Comparison of ENCODE assay signal across 8 cellular contexts in the genomic region with DNA sequence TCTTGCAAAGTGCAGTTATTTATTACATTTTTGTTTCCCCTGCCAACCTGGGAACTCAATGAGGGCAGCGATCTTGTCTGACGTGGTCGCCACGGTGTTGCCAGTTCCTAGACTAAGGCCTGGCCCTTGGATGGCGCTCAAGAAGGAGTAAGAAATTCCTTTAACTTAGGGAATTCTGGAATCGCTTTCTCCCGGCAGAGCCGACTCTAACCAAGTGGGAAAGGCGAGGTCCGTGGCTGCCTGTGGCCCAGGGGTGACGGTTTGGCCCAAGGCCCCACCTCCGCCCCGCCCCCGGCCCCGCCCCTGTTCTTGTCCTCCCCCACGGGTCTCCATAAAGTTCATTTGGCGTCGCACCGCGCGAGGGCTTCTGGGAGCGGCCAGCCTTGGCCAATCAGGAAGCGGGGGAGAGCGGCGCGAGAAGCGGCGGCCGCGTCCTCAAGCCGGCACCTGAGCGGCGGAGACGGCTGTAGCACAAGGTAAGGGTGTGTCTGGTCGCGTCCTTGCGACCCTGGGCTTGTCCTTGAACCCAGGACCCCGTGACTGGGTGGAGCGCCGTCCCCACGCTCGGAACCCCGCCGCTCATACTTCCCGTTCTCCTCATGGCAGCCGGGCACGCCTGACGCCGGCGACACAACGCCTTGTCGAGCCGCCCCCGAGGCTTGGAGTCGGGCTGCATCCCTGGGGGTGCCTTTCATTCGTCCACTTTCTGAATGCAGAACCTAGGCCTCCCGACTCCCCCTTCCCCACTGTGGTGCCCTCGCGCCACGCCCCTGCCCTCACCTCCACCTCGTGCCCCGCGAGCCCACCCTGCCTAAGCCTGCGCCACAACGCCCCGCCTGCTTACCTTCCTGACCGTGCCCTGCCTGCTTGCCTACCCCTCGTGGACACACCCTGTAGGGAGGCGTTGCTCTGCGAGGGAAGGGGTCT. TPM values are rescaled to one million over a fixed set of nuclear protein-coding genes. Genes with fewer than 3 reads are reported as not detected.
A peak's percentile ranks its signal among the peaks of the same experiment; 100 is the strongest.
DNase-seq lines count a peak whose midpoint lies in the region; ATAC-seq and TF ChIP-seq lines count a peak whose summit lies in the region.

A gene (plus strand): TSS at position 394 of the 927 bp plus-strand sequence. CDS start 18,119 bp downstream, outside the sequence.

- H3K4me2 ChIP-seq in IMR-90 (ENCODE audit: low read depth, low read length) (peak within 1 kb of the TSS; percentile 93), OCI-LY7 (ENCODE audit: low read length) (peak within 1 kb of the TSS; percentile 81)

- in situ Hi-C loops in IMR-90 (cut with MboI; ENCODE audit: low sequenced_read_pairs), result no loop called here

- H3K14ac ChIP-seq in IMR-90 (replicated peaks; ENCODE audit: low read depth, low read length), result peak within 1 kb of the TSS; percentile 97

- H3K36me3 ChIP-seq in IMR-90 (ENCODE audit: control insufficient read depth, insufficient read depth, low read length) (no peaks in the 10 kb centered on the region; the same call in 1 of the 2 replicates), OCI-LY7 (ENCODE audit: insufficient read depth, low read length) (peaks cover 12% of the 10 kb centered on the region; the same call in 1 of the 2 replicates), mucosa of descending colon (ENCODE audit: low read depth) (no peaks in the 10 kb centered on the region)

- peaks cover 5% of the 10 kb centered on the region; the same call in 1 of the 2 replicates for H3K9me1 ChIP-seq in IMR-90 (ENCODE audit: insufficient read depth, low read length)

- peak within 1 kb of the TSS; percentile 88 for H3K9ac ChIP-seq in IMR-90 (ENCODE audit: low read depth, low read length)

- H3K18ac ChIP-seq in IMR-90 (ENCODE audit: low read depth, low read length), result peak within 1 kb of the TSS; percentile 46

- intact Hi-C loops in IMR-90 (cut with micrococcal nuclease) (no loop called here), OCI-LY7 (cut with micrococcal nuclease; ENCODE audit: unreplicated experiment) (no loop called here), mucosa of descending colon (cut with DNase I, micrococcal nuclease) (no loop called here)

- H3K9me3 ChIP-seq in IMR-90 (ENCODE audit: control insufficient read depth, insufficient read depth, low read length) (no peaks in the 10 kb centered on the region), OCI-LY7 (ENCODE audit: low read length) (no peaks in the 10 kb centered on the region; the same call in 1 of the 2 replicates), mucosa of descending colon (no peaks in the 10 kb centered on the region)

- no TSS peak for BruUV-seq in IMR-90 (replicated peaks; lab: Mats Ljungman, UMichigan)
- BruUV-seq in OCI-LY7 (replicated peaks; lab: Mats Ljungman, UMichigan), result no TSS peak

- TF ChIP-seq POLR2A in IMR-90 (IDR thresholded peaks at IDR 0.05; ENCODE audit: low read depth, low read length), result peak; percentile 63

- peak within 1 kb of the TSS; percentile 73 for H2BK5ac ChIP-seq in IMR-90 (ENCODE audit: low read depth, low read length, poor library complexity, severe bottlenecking)

- H3K4me1 ChIP-seq in IMR-90 (ENCODE audit: control insufficient read depth, insufficient read depth, low read length) (0 out of 2 replicates have a peak, but pooled peaks cover 1% of the 10 kb centered on the region), OCI-LY7 (ENCODE audit: insufficient read depth, low read length, poor library complexity, severe bottlenecking) (peaks cover 50% of the 10 kb centered on the region), mucosa of descending colon (ENCODE audit: low read depth) (peaks cover 10% of the 10 kb centered on the region)

- DNase-seq in D341Med (ENCODE audit: low spot score), result peak; percentile 95
- DNase-seq in IMR-90, result peak; percentile 90
- peak; percentile 95 for DNase-seq in OCI-LY7 (ENCODE audit: low spot score)
- DNase-seq in activated T-cell treated with anti-CD3 and anti-CD28 coated beads for 1 hour (ENCODE audit: low read depth), result peak; percentile 83
- DNase-seq in epithelial cell of esophagus (ENCODE audit: low read depth), result peak; percentile 96
- DNase-seq in mucosa of descending colon, result peak; percentile 93 to 96 (median 95)
- peak; percentile 73 to 75 for DNase-seq in stimulated activated CD8-positive, alpha-beta memory T cell treated with anti-CD3 and anti-CD28 coated beads, Interleukin-4, amount 100 ng/mL, for 1 hour (ENCODE audit: low read depth in 2 of 2, low spot score in 1 of 2)

- H4K20me1 ChIP-seq in IMR-90 (ENCODE audit: insufficient read depth, low read length) (no peaks in the 10 kb centered on the region; the same call in none of the 2 replicates), OCI-LY7 (ENCODE audit: insufficient read depth, low read length) (peaks cover 13% of the 10 kb centered on the region; the same call in 1 of the 2 replicates)

- WGBS in IMR-90 (ENCODE audit: extremely low coverage in 2 of 2, insufficient read length in 1 of 2), 2 experiments, result 2% methylated on average over 25 of the region's 70 CpGs; no CpG with 5 or more reads in 1 of the 2 experiments

- TF ChIP-seq RAD21 in IMR-90 (IDR thresholded peaks at IDR 0.05; ENCODE audit: low read length), result no peak

- peak within 1 kb of the TSS; percentile 43; the same call in 1 of the 3 replicates for H2BK15ac ChIP-seq in IMR-90 (ENCODE audit: low read depth, low read length)

- peak within 1 kb of the TSS; percentile 91 for H2AK9ac ChIP-seq in IMR-90 (replicated peaks; ENCODE audit: low read depth, low read length, poor library complexity)

- H2AK5ac ChIP-seq in IMR-90 (ENCODE audit: low read depth, low read length), result peak within 1 kb of the TSS; percentile 97

- CTCF ChIA-PET in IMR-90 (lab: Yijun Ruan, JAX), result interaction anchor here (0.6 kb wide), 1 partner anchor 192 kb away, joined by 5 read pairs; no protein-coding TSS in a partner anchor
- CTCF ChIA-PET in OCI-LY7 (lab: Charles Lee; ENCODE audit: unreplicated experiment), result no interaction called here

- H3K27ac ChIP-seq in IMR-90 (ENCODE audit: insufficient read depth, low read length), result peak within 1 kb of the TSS; percentile 79
- H3K27ac ChIP-seq in OCI-LY7 (ENCODE audit: low read depth, low read length, poor library complexity, severe bottlenecking), result peak within 1 kb of the TSS; percentile 40

- H4K5ac ChIP-seq in IMR-90 (ENCODE audit: low read depth, low read length), result peak within 1 kb of the TSS; percentile 68

- H3K23ac ChIP-seq in IMR-90 (ENCODE audit: low read depth, low read length), result peak within 1 kb of the TSS; percentile 69

- H3K79me1 ChIP-seq in IMR-90 (ENCODE audit: low read depth in 1 of 2, low read length in 2 of 2), result peaks cover 28 to 62% of the 10 kb centered on the region in 2 experiments

- dilution Hi-C loops in IMR-90 (cut with HindIII; ENCODE audit: low sequenced_read_pairs, unreplicated experiment), result no loop called here

- H3K4ac ChIP-seq in IMR-90 (ENCODE audit: low read depth, low read length), result peak within 1 kb of the TSS; percentile 88

- peak within 1 kb of the TSS; percentile 74 for H4K91ac ChIP-seq in IMR-90 (ENCODE audit: insufficient read depth, low read depth, low read length)

- H3K79me2 ChIP-seq in OCI-LY7 (ENCODE audit: insufficient read depth, low read depth, low read length), result peaks cover 50% of the 10 kb centered on the region

- ATAC-seq in GM21526 (IDR thresholded peaks at IDR 0.05; ENCODE audit: low FRiP score, unreplicated experiment), result peak; percentile 79
- peak; percentile 97 for ATAC-seq in IMR-90 (ENCODE audit: low read depth)
- ATAC-seq in mucosa of descending colon, result peak; percentile 99

- H2AFZ ChIP-seq in IMR-90 (replicated peaks; ENCODE audit: low read length, poor library complexity), result peak within 1 kb of the TSS; percentile 96
- H2AFZ ChIP-seq in OCI-LY7 (ENCODE audit: low read length), result peak within 1 kb of the TSS; percentile 87

- peak within 1 kb of the TSS; percentile 48 for H3K56ac ChIP-seq in IMR-90 (ENCODE audit: extremely low read depth, insufficient read depth, low read length)

- no peak within 1 kb of the TSS for H2BK20ac ChIP-seq in IMR-90 (ENCODE audit: low read depth, low read length)

- H3K9me2 ChIP-seq in OCI-LY7 (ENCODE audit: insufficient read depth, low read length), result no peaks in the 10 kb centered on the region

- TF ChIP-seq CTCF in IMR-90 (conservative IDR thresholded peaks at IDR 0.05; ENCODE audit: low read depth, low read length) (no peak), OCI-LY7 (conservative IDR thresholded peaks at IDR 0.05; ENCODE audit: low read length) (peak; percentile 52), epithelial cell of esophagus (IDR thresholded peaks at IDR 0.05; ENCODE audit: insufficient read depth, low read depth, low read length, missing control alignments) (peak; percentile 3), mucosa of descending colon (IDR thresholded peaks at IDR 0.05) (no peak)

- POLR2A ChIA-PET in IMR-90 (lab: Charles Lee; ENCODE audit: unreplicated experiment), result interaction anchor here (0.7 kb wide), 1 partner anchor 14 kb away, joined by 3 read pairs; no protein-coding TSS in a partner anchor
- POLR2A ChIA-PET in OCI-LY7 (lab: Charles Lee), result interaction anchor here (0.7 to 3.0 kb wide), 5 partner anchors 12 to 202 kb away, joined by 3 to 9 read pairs (median 4); a partner anchor contains a TSS

- H3K4me3 ChIP-seq in IMR-90 (ENCODE audit: insufficient read depth, low read depth, low read length), result peak within 1 kb of the TSS; percentile 95
- H3K4me3 ChIP-seq in OCI-LY7 (ENCODE audit: low read depth, low read length, poor library complexity, severe bottlenecking), result peak within 1 kb of the TSS; percentile 92
- peak within 1 kb of the TSS; percentile 88 for H3K4me3 ChIP-seq in epithelial cell of esophagus (ENCODE audit: low read length)
- H3K4me3 ChIP-seq in mucosa of descending colon, result peak within 1 kb of the TSS; percentile 49

- peak within 1 kb of the TSS; percentile 78 for H2BK120ac ChIP-seq in IMR-90 (ENCODE audit: low read depth, low read length)

- H3K27me3 ChIP-seq in IMR-90 (ENCODE audit: control insufficient read depth, insufficient read depth, low read length), result no peaks in the 10 kb centered on the region

- peak within 1 kb of the TSS; percentile 74 to 89 for H4K8ac ChIP-seq in IMR-90 (ENCODE audit: low read depth in 2 of 2, low read length in 2 of 2)

TF ChIP-seq in IMR-90, 13 proteins besides CTCF, POLR2A, EP300 and RAD21:
- TF ChIP-seq BHLHE40 (IDR thresholded peaks at IDR 0.05; ENCODE audit: low read depth, low read length), result peak; percentile 42; the same call in 1 of the 2 replicates
- TF ChIP-seq CHD1 (IDR thresholded peaks at IDR 0.05; ENCODE audit: low read depth, low read length), result no peak
- TF ChIP-seq MAZ (IDR thresholded peaks at IDR 0.05; ENCODE audit: borderline replicate concordance, low read depth, low read length), result peak; percentile 80; the same call in 1 of the 2 replicates
- TF ChIP-seq MAFK (IDR thresholded peaks at IDR 0.05; ENCODE audit: low read depth, low read length), result no peak
- TF ChIP-seq MXI1 (IDR thresholded peaks at IDR 0.05; ENCODE audit: borderline replicate concordance, low read depth, low read length), result peak; percentile 87; the same call in 1 of the 2 replicates

RNA-seq across cellular contexts. Expression of the gene that starts here (rescaled TPM):
- total RNA-seq in IMR-90 (2012; rRNA removed) (70.3 and 72.6 TPM in 2 replicates), OCI-LY7 (2022) (148 and 183 TPM in 2 replicates), mucosa of descending colon (10 to 100 TPM; 31.0 to 45.6 (median 40.8) TPM)
- polyA plus RNA-seq in IMR-90 (2012; rRNA removed), result 54.6 and 55.3 TPM in 2 replicates
- 22.3 and 25.1 TPM in 2 replicates for polyA plus RNA-seq in IMR-90 (2012; cell fraction: cytosol; rRNA removed)
- polyA plus RNA-seq in IMR-90 (2012; cell fraction: nucleus; rRNA removed; ENCODE audit: low replicate concordance), result 38.7 and 57.2 TPM in 2 replicates
- total RNA-seq in OCI-LY7 (2014; rRNA removed; shearing (Covaris generic)), result 119 and 120 TPM in 2 replicates

Comparison
In these comparisons a context has a peak if more than half of its experiments do, and no peak if none do; other contexts are left out.
1. Peak in every context shown above with its lines: DNase-seq, ATAC-seq, H3K4me3 ChIP-seq and H3K27ac ChIP-seq.
2. CTCF ChIP-seq: peak in OCI-LY7 (single experiment) and epithelial cell of esophagus (single experiment); none in IMR-90 (single experiment) and mucosa of descending colon (single experiment).